In the genomic region with DNA sequence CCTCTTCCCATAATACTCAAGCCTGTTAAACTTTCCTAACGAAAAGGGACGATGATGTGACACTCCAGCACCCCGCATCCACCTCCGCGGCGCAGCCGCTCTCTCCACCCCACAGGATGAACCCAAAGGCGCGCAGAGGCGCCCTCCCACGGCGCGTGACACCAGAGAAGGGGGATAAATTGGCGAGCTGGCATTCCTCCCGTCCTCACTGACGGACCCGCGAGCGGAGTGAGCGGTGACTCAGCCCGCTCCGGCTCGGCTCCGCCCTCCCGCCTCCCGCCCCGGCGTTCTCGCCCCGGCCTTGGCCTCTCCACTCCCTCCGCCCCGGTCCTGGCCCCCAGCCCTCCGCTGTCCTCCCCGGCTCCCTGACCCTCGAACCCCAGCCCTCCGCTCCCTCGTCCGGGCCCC, we compare ENCODE assay signal across 8 cellular contexts. TPM values are rescaled to one million over a fixed set of nuclear protein-coding genes. Genes with fewer than 3 reads are reported as not detected.
DNase-seq lines count a peak whose midpoint lies in the region; ATAC-seq, FAIRE-seq and TF ChIP-seq lines count a peak whose summit lies in the region.

No MANE protein-coding gene starts in this region.

- CTCF ChIA-PET in GM10248 (lab: Yijun Ruan, JAX), result interaction anchor here (0.9 to 4.2 kb wide), 2 partner anchors 13 to 19 kb away, joined by 3 to 24 read pairs; no protein-coding TSS in a partner anchor

- H3K27ac ChIP-seq in psoas muscle, result peak overlapping the region; percentile 98

- POLR2A ChIA-PET in GM10248 (lab: Yijun Ruan, JAX), result no interaction called here

- WGBS in psoas muscle, 3 donors, result 0 to 2% (median 1%) methylated on average over 30 to 38 of the region's 38 CpGs

- intact Hi-C loops in left ventricle myocardium superior (cut with micrococcal nuclease), result no loop called here
- intact Hi-C loops in psoas muscle (cut with DNase I), result no loop called here

- ATAC-seq in left ventricle myocardium superior (peak; percentile 91), psoas muscle (peak; percentile 93 to 96 (median 94))

- no peaks in the 10 kb centered on the region for H3K27me3 ChIP-seq in psoas muscle (ENCODE audit: insufficient read depth in 3 of 3, low read length in 2 of 3)

- no peaks in the 10 kb centered on the region for H3K9me3 ChIP-seq in psoas muscle

- TF ChIP-seq CTCF in GM10248 (IDR thresholded peaks at IDR 0.05; ENCODE audit: control extremely low read depth, extremely low read depth, low read depth, missing control alignments) (peak; percentile 13), psoas muscle (IDR thresholded peaks at IDR 0.05) (no peak)

- H3K4me1 ChIP-seq in psoas muscle, result peaks cover 21% of the 10 kb centered on the region

- FAIRE-seq in urothelium cell line (lab: Jason Lieb, UNC), result no peak

- H3K36me3 ChIP-seq in psoas muscle (ENCODE audit: insufficient read depth in 1 of 2, low read depth in 1 of 2), result no peaks in the 10 kb centered on the region

- peak overlapping the region; percentile 98 for H3K4me3 ChIP-seq in psoas muscle

- DNase-seq in GM10248 (ENCODE audit: extremely low spot score) (peak; percentile 84), H4 (ENCODE audit: low spot score) (peak; percentile 60), LoVo (ENCODE audit: low spot score) (peak; percentile 83), SW 1271 (lab: John Stamatoyannopoulos, UW) (peak; percentile 0 to 30), amniotic epithelial cell (ENCODE audit: low read depth) (peak; percentile 79), left ventricle myocardium superior (peak; percentile 90), psoas muscle (peak; percentile 91 to 95), urothelium cell line (ENCODE audit: low spot score) (peak; percentile 95)

RNA-seq across cellular contexts. Expression of gene TUBGCP3, which starts 0.6 kb away (rescaled TPM):
- 7.7 and 8.2 TPM in 2 replicates for total RNA-seq in H4 (2014; rRNA removed; shearing (Covaris generic))
- 16.0 TPM for total RNA-seq in left ventricle myocardium superior
- total RNA-seq in psoas muscle, result 10 to 100 TPM in 3 of 4 donors, 1 to 10 TPM in 1; 7.4 to 15.3 (median 14.3) TPM
- 10 to 100 TPM in 1 of 3 donors, 1 to 10 TPM in 2; 8.3 to 13.1 (median 8.4) TPM for polyA plus RNA-seq in psoas muscle

Comparison
In these comparisons a context has a peak if more than half of its experiments do, and no peak if none do; other contexts are left out.
1. Peak in every context shown above with its lines: DNase-seq, ATAC-seq, H3K4me3 ChIP-seq and H3K27ac ChIP-seq.
2. DNase-seq: peak in every context shown above with its lines; median percentile 95 in urothelium cell line; 93 in psoas muscle; 90 in left ventricle myocardium superior; 84 in GM10248; 83 in LoVo; 79 in amniotic epithelial cell; 60 in H4; 15 in SW 1271.